In genomic region chr1:153683853-153684252, GRCh38 we compare ENCODE assay signal across 21 cellular contexts. TPM values are rescaled to one million over a fixed set of nuclear protein-coding genes. Genes with fewer than 3 reads are reported as not detected.
A peak's percentile ranks its signal among the peaks of the same experiment; 100 is the strongest.
DNase-seq lines count a peak whose midpoint lies in the region; ATAC-seq and TF ChIP-seq lines count a peak whose summit lies in the region.
"Had no signal": no experiment of that assay in that cellular context is flagged by ENCODE, and none has a peak within 500 bp of the region (broad histone marks: within the 10 kb centered on the region; RNA-seq: fewer than 3 reads in every experiment).

No MANE protein-coding gene starts in this region.

- H3K9ac ChIP-seq in endodermal cell (ENCODE audit: extremely low read depth, low read length, poor library complexity, severe bottlenecking): no peak overlapping the region

- intact Hi-C loops in natural killer cell (cut with micrococcal nuclease) (no loop called here), ovary (cut with DNase I) (loop anchor here in 2 of 4 donors (5.0 kb wide), 2 partner anchors 68 to 293 kb away; partner anchors contain the start of gene JTB (in 1 of the 2))

- no peaks in the 10 kb centered on the region for H3K36me3 Mint-ChIP-seq in natural killer cell treated with Interleukin-12 subunit alpha and Interleukin-12 subunit beta and Interleukin-15 and Interleukin-18, amount 100 ng/mL, for 72 hours
- H3K36me3 Mint-ChIP-seq in natural killer cell: no peaks in the 10 kb centered on the region
- H3K36me3 Mint-ChIP-seq in WTC11: peaks cover 12% of the 10 kb centered on the region
- H3K36me3 Mint-ChIP-seq in endodermal cell (ENCODE audit: low read depth): no peaks in the 10 kb centered on the region
- H3K36me3 Mint-ChIP-seq in T-helper 2 cell treated with Interferon-gamma antibody and Interleukin-4, amounts not matched to agents 5 μg/mL and 100 μg/mL, for 36 hours (ENCODE audit: low read depth): no peaks in the 10 kb centered on the region
- H3K36me3 Mint-ChIP-seq: CD8-positive, alpha-beta memory T cell; memory B cell had no signal

- H3K27ac ChIP-seq in foreskin keratinocyte (no peak overlapping the region), endodermal cell (ENCODE audit: low read depth, low read length) (no peak overlapping the region), ovary (no peak overlapping the region)
- H3K27ac ChIP-seq: gastrocnemius medialis, stomach, vagina had no signal

- ATAC-seq in natural killer cell treated with Interleukin-12 subunit alpha and Interleukin-12 subunit beta and Interleukin-15 and Interleukin-18, amount 100 ng/mL, for 72 hours: no peak
- ATAC-seq in natural killer cell: no peak
- no peak for ATAC-seq in WTC11
- ATAC-seq in foreskin keratinocyte: peak; percentile 36
- ATAC-seq: gastrocnemius medialis had no signal

- CTCF ChIA-PET in WTC11 (lab: Charles Lee): interaction anchor here (0.6 kb wide), 1 partner anchor 39 kb away, joined by 3 read pairs; no protein-coding TSS in a partner anchor

- H3K4me3 Mint-ChIP-seq in natural killer cell treated with Interleukin-12 subunit alpha and Interleukin-12 subunit beta and Interleukin-15 and Interleukin-18, amount 100 ng/mL, for 72 hours: no peak overlapping the region
- H3K4me3 Mint-ChIP-seq in natural killer cell (no peak overlapping the region), WTC11 (no peak overlapping the region), endodermal cell (no peak overlapping the region)
- no peak overlapping the region for H3K4me3 Mint-ChIP-seq in T-helper 2 cell treated with Interferon-gamma antibody and Interleukin-4, amounts not matched to agents 5 μg/mL and 100 μg/mL, for 36 hours
- H3K4me3 Mint-ChIP-seq: activated T-helper 1 cell treated with anti-CD3 and anti-CD28 coated beads, Interleukin-12 subunit alpha, Interleukin-12 subunit beta, Interleukin-2, Interleukin-4 antibody, amounts not matched to agents 30 ng/mL and 10 ng/mL and 1 ng/mL, durations not matched to agents 14 hours and 24 hours and 36 hours; memory B cell had no signal

- TF ChIP-seq POLR2A in ovary (IDR thresholded peaks at IDR 0.05): no peak

- H3K9me3 ChIP-seq in endodermal cell (ENCODE audit: control insufficient read depth, low read length) (no peaks in the 10 kb centered on the region), ovary (no peaks in the 10 kb centered on the region)
- H3K9me3 ChIP-seq: gastrocnemius medialis, stomach, vagina had no signal

- TF ChIP-seq CTCF in natural killer cell (IDR thresholded peaks at IDR 0.05) (no peak), WTC11 (IDR thresholded peaks at IDR 0.05) (no peak), foreskin keratinocyte (conservative IDR thresholded peaks at IDR 0.05) (no peak), endodermal cell (conservative IDR thresholded peaks at IDR 0.05) (no peak), ovary (IDR thresholded peaks at IDR 0.05) (no peak)

- H3K27me3 ChIP-seq in foreskin keratinocyte (peaks cover 49% of the 10 kb centered on the region), endodermal cell (ENCODE audit: control insufficient read depth, insufficient read depth, low read length, poor library complexity, severe bottlenecking) (peaks cover 22% of the 10 kb centered on the region), ovary (no peaks in the 10 kb centered on the region)
- H3K27me3 ChIP-seq: vagina had no signal

- H3K27ac Mint-ChIP-seq in natural killer cell treated with Interleukin-12 subunit alpha and Interleukin-12 subunit beta and Interleukin-15 and Interleukin-18, amount 100 ng/mL, for 72 hours: no peak overlapping the region
- H3K27ac Mint-ChIP-seq in natural killer cell: no peak overlapping the region
- peak overlapping the region; percentile 76 for H3K27ac Mint-ChIP-seq in WTC11
- no peak overlapping the region for H3K27ac Mint-ChIP-seq in endodermal cell
- H3K27ac Mint-ChIP-seq in T-helper 2 cell treated with Interferon-gamma antibody and Interleukin-4, amounts not matched to agents 5 μg/mL and 100 μg/mL, for 36 hours: no peak overlapping the region
- H3K27ac Mint-ChIP-seq: activated T-helper 1 cell treated with anti-CD3 and anti-CD28 coated beads, Interleukin-12 subunit alpha, Interleukin-12 subunit beta, Interleukin-2, Interleukin-4 antibody, amounts not matched to agents 30 ng/mL and 10 ng/mL and 1 ng/mL, durations not matched to agents 14 hours and 24 hours and 36 hours; memory B cell had no signal

- POLR2A ChIA-PET in WTC11 (lab: Charles Lee): interaction anchor here (0.7 kb wide), 1 partner anchor 32 kb away, joined by 4 read pairs; no protein-coding TSS in a partner anchor

- 90 to 93% methylated on average over 4 of the region's 4 CpGs for WGBS in endodermal cell (ENCODE audit: insufficient coverage in 1 of 2, insufficient read length in 1 of 2), 2 experiments
- WGBS in ovary, 3 donors: 86 to 93% (median 92%) methylated on average over 4 of the region's 4 CpGs

- H3K27me3 Mint-ChIP-seq in natural killer cell treated with Interleukin-12 subunit alpha and Interleukin-12 subunit beta and Interleukin-15 and Interleukin-18, amount 100 ng/mL, for 72 hours: peaks cover 36 to 42% of the 10 kb centered on the region in 2 donors
- peaks cover 34 to 42% of the 10 kb centered on the region in 2 donors for H3K27me3 Mint-ChIP-seq in natural killer cell (ENCODE audit: low read depth in 2 of 2)
- peaks cover 12% of the 10 kb centered on the region for H3K27me3 Mint-ChIP-seq in WTC11 (ENCODE audit: low read depth)
- peaks cover 25% of the 10 kb centered on the region for H3K27me3 Mint-ChIP-seq in endodermal cell (ENCODE audit: insufficient read depth)
- peaks cover 39% of the 10 kb centered on the region for H3K27me3 Mint-ChIP-seq in T-helper 2 cell treated with Interferon-gamma antibody and Interleukin-4, amounts not matched to agents 5 μg/mL and 100 μg/mL, for 36 hours (ENCODE audit: low read depth)

- peak; percentile 8 for DNase-seq in natural killer cell treated with Interleukin-12 subunit alpha and Interleukin-12 subunit beta and Interleukin-15 and Interleukin-18, amount 100 ng/mL, for 72 hours (ENCODE audit: low spot score)
- DNase-seq in natural killer cell: no peak
- DNase-seq in WTC11 (ENCODE audit: low spot score): no peak
- peak in 1 of 2 donors; percentile 49 for DNase-seq in foreskin keratinocyte
- no peak for DNase-seq in endodermal cell
- DNase-seq in middle frontal gyrus (ENCODE audit: extremely low spot score, low spot score): no peak
- DNase-seq in T-helper 2 cell treated with Interferon-gamma antibody and Interleukin-4, amounts not matched to agents 5 μg/mL and 100 μg/mL, for 36 hours (ENCODE audit: low spot score): no peak
- DNase-seq in ovary: no peak
- DNase-seq: activated CD4-positive, alpha-beta T cell treated with anti-CD3 and anti-CD28 coated beads, Interleukin-2, amount 50 U/mL, for 48 hours; CD8-positive, alpha-beta memory T cell; central memory CD4-positive, alpha-beta T cell; effector memory CD4-positive, alpha-beta T cell; gastrocnemius medialis; GOT3; NCI-H1048; NCI-H748 treated with DMSO at 0.1 percent for 48 hours; stomach had no signal

- H3K4me1 ChIP-seq in foreskin keratinocyte (no peaks in the 10 kb centered on the region), endodermal cell (ENCODE audit: control insufficient read depth, insufficient read depth, low read length) (no peaks in the 10 kb centered on the region), ovary (ENCODE audit: insufficient read depth) (no peaks in the 10 kb centered on the region)

- no peak for TF ChIP-seq EP300 in ovary (IDR thresholded peaks at IDR 0.05)

- H3K36me3 ChIP-seq in endodermal cell (ENCODE audit: control insufficient read depth, insufficient read depth, low read length) (no peaks in the 10 kb centered on the region), ovary (no peaks in the 10 kb centered on the region)
- H3K36me3 ChIP-seq: gastrocnemius medialis, vagina had no signal

- H3K4me1 Mint-ChIP-seq in natural killer cell treated with Interleukin-12 subunit alpha and Interleukin-12 subunit beta and Interleukin-15 and Interleukin-18, amount 100 ng/mL, for 72 hours (ENCODE audit: low read depth in 2 of 2): peaks cover 7 to 10% of the 10 kb centered on the region in 2 donors
- peaks cover 6 to 21% of the 10 kb centered on the region in 2 donors for H3K4me1 Mint-ChIP-seq in natural killer cell
- H3K4me1 Mint-ChIP-seq in WTC11: peaks cover 11% of the 10 kb centered on the region
- H3K4me1 Mint-ChIP-seq in endodermal cell: peaks cover 4% of the 10 kb centered on the region
- peaks cover 8% of the 10 kb centered on the region for H3K4me1 Mint-ChIP-seq in T-helper 2 cell treated with Interferon-gamma antibody and Interleukin-4, amounts not matched to agents 5 μg/mL and 100 μg/mL, for 36 hours (ENCODE audit: low read depth)

- no peaks in the 10 kb centered on the region for H3K9me3 Mint-ChIP-seq in natural killer cell treated with Interleukin-12 subunit alpha and Interleukin-12 subunit beta and Interleukin-15 and Interleukin-18, amount 100 ng/mL, for 72 hours
- H3K9me3 Mint-ChIP-seq in natural killer cell (no peaks in the 10 kb centered on the region), WTC11 (no peaks in the 10 kb centered on the region), endodermal cell (no peaks in the 10 kb centered on the region)
- H3K9me3 Mint-ChIP-seq in T-helper 2 cell treated with Interferon-gamma antibody and Interleukin-4, amounts not matched to agents 5 μg/mL and 100 μg/mL, for 36 hours: no peaks in the 10 kb centered on the region
- H3K9me3 Mint-ChIP-seq: activated T-helper 1 cell treated with anti-CD3 and anti-CD28 coated beads, Interleukin-12 subunit alpha, Interleukin-12 subunit beta, Interleukin-2, Interleukin-4 antibody, amounts not matched to agents 30 ng/mL and 10 ng/mL and 1 ng/mL, durations not matched to agents 14 hours and 24 hours and 36 hours; CD8-positive, alpha-beta memory T cell; memory B cell had no signal

- H3K4me3 ChIP-seq in endodermal cell (ENCODE audit: low read length): no peak overlapping the region
- no peak overlapping the region for H3K4me3 ChIP-seq in ovary
- H3K4me3 ChIP-seq: gastrocnemius medialis, stomach, vagina had no signal

RNA-seq across cellular contexts. Expression of gene NPR1, which starts 5.4 kb away (rescaled TPM):
- total RNA-seq in natural killer cell treated with Interleukin-12 subunit alpha and Interleukin-12 subunit beta and Interleukin-15 and Interleukin-18, amount 100 ng/mL, for 72 hours: not detected
- not detected for total RNA-seq in natural killer cell
- 13.2 to 16.5 TPM (median 15.9 TPM) in 3 replicates for total RNA-seq in WTC11 (2021)
- total RNA-seq in foreskin keratinocyte: not detected in 2 replicates
- polyA plus RNA-seq in foreskin keratinocyte: not detected in 2 replicates
- 1 to 10 TPM; 2.7 to 4.5 TPM for total RNA-seq in endodermal cell
- 1.00 TPM for polyA plus RNA-seq in endodermal cell (2013, experiment 1 of 2)
- 1.4 TPM for polyA plus RNA-seq in endodermal cell (2013, experiment 2 of 2)
- 10 to 100 TPM; 23.6 to 96.5 (median 50.7) TPM for total RNA-seq in ovary
- polyA plus RNA-seq in ovary: 10 to 100 TPM; 20.6 to 31.3 TPM
- total RNA-seq: CD8-positive, alpha-beta memory T cell; Daoy had no signal
- polyA plus RNA-seq: CD8-positive, alpha-beta memory T cell had no signal

RNA-seq across cellular contexts. Expression of gene ILF2, which starts 13.1 kb away (rescaled TPM):
- 100 to 1,000 TPM; 198 to 210 TPM for total RNA-seq in natural killer cell treated with Interleukin-12 subunit alpha and Interleukin-12 subunit beta and Interleukin-15 and Interleukin-18, amount 100 ng/mL, for 72 hours
- total RNA-seq in natural killer cell (100 to 1,000 TPM in 2 of 3 donors, 10 to 100 TPM in 1; 97.6 to 134 (median 110) TPM), WTC11 (2021) (311 to 337 TPM (median 313 TPM) in 3 replicates), foreskin keratinocyte (248 and 264 TPM in 2 replicates), endodermal cell (100 to 1,000 TPM; 280 to 315 TPM), ovary (100 to 1,000 TPM in 6 of 7 donors, 10 to 100 TPM in 1; 92.5 to 133 (median 122) TPM)
- polyA plus RNA-seq in foreskin keratinocyte (224 and 260 TPM in 2 replicates), ovary (100 to 1,000 TPM in 1 of 2 donors, 10 to 100 TPM in 1; 87.3 to 206 TPM)
- 351 TPM for polyA plus RNA-seq in endodermal cell (2013, experiment 1 of 2)
- 338 TPM for polyA plus RNA-seq in endodermal cell (2013, experiment 2 of 2)

RNA-seq across cellular contexts. Expression of gene SNAPIN, which starts 25.4 kb away (rescaled TPM):
- total RNA-seq in natural killer cell treated with Interleukin-12 subunit alpha and Interleukin-12 subunit beta and Interleukin-15 and Interleukin-18, amount 100 ng/mL, for 72 hours: 10 to 100 TPM; 23.9 to 42.5 TPM
- 10 to 100 TPM; 21.0 to 25.5 (median 23.5) TPM for total RNA-seq in natural killer cell
- total RNA-seq in WTC11 (2021): 23.4 to 29.9 TPM (median 26.7 TPM) in 3 replicates
- 46.3 and 49.7 TPM in 2 replicates for total RNA-seq in foreskin keratinocyte
- 52.8 and 59.4 TPM in 2 replicates for polyA plus RNA-seq in foreskin keratinocyte
- total RNA-seq in endodermal cell: 10 to 100 TPM; 23.5 to 25.5 TPM
- polyA plus RNA-seq in endodermal cell (2013, experiment 1 of 2): 50.9 TPM
- 42.8 TPM for polyA plus RNA-seq in endodermal cell (2013, experiment 2 of 2)
- 10 to 100 TPM; 31.6 to 48.9 (median 38.4) TPM for total RNA-seq in ovary
- 10 to 100 TPM; 41.3 to 70.2 TPM for polyA plus RNA-seq in ovary

RNA-seq across cellular contexts. Expression of gene INTS3, which starts 44.0 kb away (rescaled TPM):
- 10 to 100 TPM; 42.1 to 62.0 TPM for total RNA-seq in natural killer cell treated with Interleukin-12 subunit alpha and Interleukin-12 subunit beta and Interleukin-15 and Interleukin-18, amount 100 ng/mL, for 72 hours
- 10 to 100 TPM; 44.3 to 55.3 (median 44.5) TPM for total RNA-seq in natural killer cell
- total RNA-seq in WTC11 (2021): 66.8 to 71.3 TPM (median 70.5 TPM) in 3 replicates
- total RNA-seq in foreskin keratinocyte: 33.2 TPM in 2 replicates
- 18.8 and 20.3 TPM in 2 replicates for polyA plus RNA-seq in foreskin keratinocyte
- total RNA-seq in endodermal cell: 100 to 1,000 TPM in 1 of 2 donors, 10 to 100 TPM in 1; 94.4 to 117 TPM
- 64.8 TPM for polyA plus RNA-seq in endodermal cell (2013, experiment 1 of 2)
- 56.5 TPM for polyA plus RNA-seq in endodermal cell (2013, experiment 2 of 2)
- total RNA-seq in ovary: 10 to 100 TPM; 49.5 to 74.4 (median 58.6) TPM
- polyA plus RNA-seq in ovary: 10 to 100 TPM; 41.6 to 54.5 TPM

RNA-seq across cellular contexts. Expression of gene CHTOP, which starts 50.0 kb away (rescaled TPM):
- 10 to 100 TPM; 82.1 to 96.8 TPM for total RNA-seq in natural killer cell treated with Interleukin-12 subunit alpha and Interleukin-12 subunit beta and Interleukin-15 and Interleukin-18, amount 100 ng/mL, for 72 hours
- total RNA-seq in natural killer cell (100 to 1,000 TPM in 2 of 3 donors, 10 to 100 TPM in 1; 94.7 to 110 (median 106) TPM), WTC11 (2021) (101 to 105 TPM (median 104 TPM) in 3 replicates), foreskin keratinocyte (53.9 and 62.0 TPM in 2 replicates), endodermal cell (100 to 1,000 TPM in 1 of 2 donors, 10 to 100 TPM in 1; 98.4 to 117 TPM), ovary (10 to 100 TPM; 54.0 to 91.1 (median 79.0) TPM)
- polyA plus RNA-seq in foreskin keratinocyte (70.7 and 82.0 TPM in 2 replicates), ovary (10 to 100 TPM; 66.3 to 72.9 TPM)
- polyA plus RNA-seq in endodermal cell (2013, experiment 1 of 2): 115 TPM
- polyA plus RNA-seq in endodermal cell (2013, experiment 2 of 2): 106 TPM
